ENCODE assay signal across 8 cellular contexts in genomic region chr2:37669500-37669899, GRCh38. TPM values are rescaled to one million over a fixed set of nuclear protein-coding genes. Genes with fewer than 3 reads are reported as not detected.
DNase-seq lines count a peak whose midpoint lies in the region; ATAC-seq and TF ChIP-seq lines count a peak whose summit lies in the region.

No MANE protein-coding gene starts in this region.

- H3K4me1 ChIP-seq in IMR-90 (ENCODE audit: control insufficient read depth, insufficient read depth, low read length), result peaks cover 19% of the 10 kb centered on the region
- H3K4me1 ChIP-seq in breast epithelium, result no peaks in the 10 kb centered on the region

- H2AK5ac ChIP-seq in IMR-90 (ENCODE audit: low read depth, low read length), result 0 out of 2 replicates have a peak overlapping the region, but pooled peaks have one; percentile 5

- TF ChIP-seq POLR2A in IMR-90 (IDR thresholded peaks at IDR 0.05; ENCODE audit: low read depth, low read length) (no peak), breast epithelium (IDR thresholded peaks at IDR 0.05) (no peak)

- H3K9me3 Mint-ChIP-seq in naive B cell, result no peaks in the 10 kb centered on the region

- peaks cover 67% of the 10 kb centered on the region for H4K20me1 ChIP-seq in IMR-90 (ENCODE audit: insufficient read depth, low read length)

- no peaks in the 10 kb centered on the region for H3K9me3 ChIP-seq in IMR-90 (ENCODE audit: control insufficient read depth, insufficient read depth, low read length)
- H3K9me3 ChIP-seq in breast epithelium, result no peaks in the 10 kb centered on the region

- in situ Hi-C loops in IMR-90 (cut with MboI; ENCODE audit: low sequenced_read_pairs), result no loop called here

- peak overlapping the region; percentile 96 for H3K4me2 ChIP-seq in IMR-90 (ENCODE audit: low read depth, low read length)

- no peaks in the 10 kb centered on the region for H3K27me3 Mint-ChIP-seq in naive B cell

- peaks cover 28% of the 10 kb centered on the region for H3K36me3 ChIP-seq in IMR-90 (ENCODE audit: control insufficient read depth, insufficient read depth, low read length)
- no peaks in the 10 kb centered on the region for H3K36me3 ChIP-seq in breast epithelium

- H2BK5ac ChIP-seq in IMR-90 (ENCODE audit: low read depth, low read length, poor library complexity, severe bottlenecking), result peak overlapping the region; percentile 88

- dilution Hi-C loops in IMR-90 (cut with HindIII; ENCODE audit: low sequenced_read_pairs, unreplicated experiment), result no loop called here

- H3K36me3 Mint-ChIP-seq in naive B cell, result no peaks in the 10 kb centered on the region

- H3K23ac ChIP-seq in IMR-90 (ENCODE audit: low read depth, low read length), result peak overlapping the region; percentile 3; the same call in 1 of the 2 replicates

- no peak for ATAC-seq in IMR-90 (ENCODE audit: low read depth)
- ATAC-seq in naive B cell (ENCODE audit: low read depth in 2 of 2), result no peak
- ATAC-seq in HG03175 (IDR thresholded peaks at IDR 0.05; ENCODE audit: unreplicated experiment), result no peak
- ATAC-seq in HG03571 (IDR thresholded peaks at IDR 0.05; ENCODE audit: unreplicated experiment), result no peak
- no peak for ATAC-seq in HG02678 (IDR thresholded peaks at IDR 0.05; ENCODE audit: unreplicated experiment)

- H3K27ac ChIP-seq in IMR-90 (ENCODE audit: insufficient read depth, low read length) (peak overlapping the region; percentile 55; the same call in 1 of the 2 replicates), breast epithelium (peak overlapping the region in 1 of 2 donors; percentile 93)

- no CpG with 5 or more reads among the region's 2 CpGs for WGBS in IMR-90 (ENCODE audit: extremely low coverage in 2 of 2, insufficient read length in 1 of 2), 2 experiments

- peak overlapping the region in 7 of 8 donors; percentile 84 to 97 (median 92) for H3K4me3 Mint-ChIP-seq in naive B cell

- H3K9ac ChIP-seq in IMR-90 (ENCODE audit: low read depth, low read length), result peak overlapping the region; percentile 99

- no peaks in the 10 kb centered on the region for H3K27me3 ChIP-seq in IMR-90 (ENCODE audit: control insufficient read depth, insufficient read depth, low read length)
- H3K27me3 ChIP-seq in breast epithelium, result no peaks in the 10 kb centered on the region

- peak overlapping the region in 1 of 2 experiments; percentile 50; a peak in 2 of 4 replicates for H4K8ac ChIP-seq in IMR-90 (ENCODE audit: low read depth in 2 of 2, low read length in 2 of 2)

- peak overlapping the region; percentile 5; the same call in 1 of the 2 replicates for H3K4ac ChIP-seq in IMR-90 (ENCODE audit: low read depth, low read length)

- POLR2A ChIA-PET in IMR-90 (lab: Charles Lee; ENCODE audit: unreplicated experiment), result interaction anchor here (0.6 to 2.0 kb wide), 6 partner anchors 44 to 163 kb away, joined by 3 to 6 read pairs (median 4); no protein-coding TSS in a partner anchor

- H3K4me1 Mint-ChIP-seq in naive B cell, result peaks cover 23 to 61% (median 53%) of the 10 kb centered on the region in 3 donors

- H2BK20ac ChIP-seq in IMR-90 (ENCODE audit: low read depth, low read length), result no peak overlapping the region

- peak overlapping the region; percentile 5; the same call in 1 of the 2 replicates for H2BK120ac ChIP-seq in IMR-90 (ENCODE audit: low read depth, low read length)

- peak overlapping the region in 1 of 6 donors; percentile 7 for H3K27ac Mint-ChIP-seq in naive B cell

- peak overlapping the region; percentile 67; the same call in 1 of the 2 replicates for H3K18ac ChIP-seq in IMR-90 (ENCODE audit: low read depth, low read length)

- CTCF ChIA-PET in IMR-90 (lab: Yijun Ruan, JAX), result interaction anchor here (1.1 kb wide), 1 partner anchor 107 kb away, joined by 4 read pairs; no protein-coding TSS in a partner anchor

- no peak for TF ChIP-seq RAD21 in IMR-90 (IDR thresholded peaks at IDR 0.05; ENCODE audit: low read length)

- no TSS peak for BruUV-seq in IMR-90 (replicated peaks; lab: Mats Ljungman, UMichigan)

- H2AK9ac ChIP-seq in IMR-90 (replicated peaks; ENCODE audit: low read depth, low read length, poor library complexity), result no peak overlapping the region

- no peak for DNase-seq in AG09309 (ENCODE audit: low read depth)
- DNase-seq in IMR-90, result no peak
- no peak for DNase-seq in breast epithelium (ENCODE audit: low spot score in 2 of 2)
- no peak for DNase-seq in naive B cell
- no peak for DNase-seq in SW480 (ENCODE audit: low spot score)

- no peak for TF ChIP-seq CTCF in AG09309 (IDR thresholded peaks at IDR 0.05; ENCODE audit: control insufficient read depth, insufficient read depth, low read depth, low read length, missing control alignments)
- TF ChIP-seq CTCF in IMR-90 (conservative IDR thresholded peaks at IDR 0.05; ENCODE audit: low read depth, low read length), result no peak
- TF ChIP-seq CTCF in breast epithelium (IDR thresholded peaks at IDR 0.05), result no peak

- intact Hi-C loops in IMR-90 (cut with micrococcal nuclease) (loop anchor here (1.0 kb wide), 1 partner anchor 255 kb away; no protein-coding TSS in a partner anchor), breast epithelium (cut with DNase I; ENCODE audit: low total_unique reads) (no loop called here)

- H3K14ac ChIP-seq in IMR-90 (replicated peaks; ENCODE audit: low read depth, low read length), result peak overlapping the region; percentile 73

- H2AFZ ChIP-seq in IMR-90 (replicated peaks; ENCODE audit: low read length, poor library complexity), result no peak overlapping the region

- peak overlapping the region; percentile 54; the same call in 1 of the 2 replicates for H3K56ac ChIP-seq in IMR-90 (ENCODE audit: extremely low read depth, insufficient read depth, low read length)

- peak overlapping the region; percentile 33; the same call in 1 of the 2 replicates for H4K5ac ChIP-seq in IMR-90 (ENCODE audit: low read depth, low read length)

- H3K9me1 ChIP-seq in IMR-90 (ENCODE audit: insufficient read depth, low read length), result peaks cover 21% of the 10 kb centered on the region

- H3K4me3 ChIP-seq in AG09309 (ENCODE audit: control insufficient read depth, low read depth, low read length) (peak overlapping the region; percentile 82), IMR-90 (ENCODE audit: insufficient read depth, low read depth, low read length) (peak overlapping the region; percentile 99), breast epithelium (peak overlapping the region; percentile 82 to 88 (median 84))

- no peak overlapping the region for H2BK15ac ChIP-seq in IMR-90 (ENCODE audit: low read depth, low read length)

- H4K91ac ChIP-seq in IMR-90 (ENCODE audit: insufficient read depth, low read depth, low read length), result no peak overlapping the region

- H3K79me1 ChIP-seq in IMR-90 (ENCODE audit: low read depth in 1 of 2, low read length in 2 of 2), result peaks cover 0 to 31% of the 10 kb centered on the region in 2 experiments; a peak in 2 of 4 replicates

TF ChIP-seq in IMR-90, 13 proteins besides CTCF, POLR2A, EP300 and RAD21:
- no peak for TF ChIP-seq MAZ (IDR thresholded peaks at IDR 0.05; ENCODE audit: borderline replicate concordance, low read depth, low read length)
- no peak for TF ChIP-seq FOS (IDR thresholded peaks at IDR 0.05; ENCODE audit: low read depth, low read length)
- no peak for TF ChIP-seq CEBPB (IDR thresholded peaks at IDR 0.05; ENCODE audit: low read depth, low read length)
- no peak for TF ChIP-seq CHD1 (IDR thresholded peaks at IDR 0.05; ENCODE audit: low read depth, low read length)
- TF ChIP-seq ELK1 (IDR thresholded peaks at IDR 0.05; ENCODE audit: borderline replicate concordance, low read depth, low read length), result no peak
- no peak for TF ChIP-seq BHLHE40 (IDR thresholded peaks at IDR 0.05; ENCODE audit: low read depth, low read length)
- no peak for TF ChIP-seq RCOR1 (IDR thresholded peaks at IDR 0.05; ENCODE audit: insufficient replicate concordance, low read length)
- no peak; the same call in 1 of the 2 replicates for TF ChIP-seq SMC3 (IDR thresholded peaks at IDR 0.05; ENCODE audit: low read depth, low read length)
- no peak for TF ChIP-seq NFE2L2 (IDR thresholded peaks at IDR 0.05; ENCODE audit: low read depth, low read length)
- no peak for TF ChIP-seq MXI1 (IDR thresholded peaks at IDR 0.05; ENCODE audit: borderline replicate concordance, low read depth, low read length)

RNA-seq across cellular contexts. Expression of gene CDC42EP3, which starts 1.9 kb away (rescaled TPM):
- total RNA-seq in IMR-90 (2012; rRNA removed) (152 and 167 TPM in 2 replicates), breast epithelium (10 to 100 TPM; 19.5 to 35.7 (median 35.7) TPM)
- polyA plus RNA-seq in IMR-90 (2012; rRNA removed) (177 and 193 TPM in 2 replicates), naive B cell (ENCODE audit: low read depth in 6 of 6) (10 to 100 TPM in 4 of 6 donors, 1 to 10 TPM in 2; 4.5 to 24.5 (median 12.1) TPM)
- polyA plus RNA-seq in IMR-90 (2012; cell fraction: cytosol; rRNA removed), result 71.7 and 119 TPM in 2 replicates
- polyA plus RNA-seq in IMR-90 (2012; cell fraction: nucleus; rRNA removed; ENCODE audit: low replicate concordance), result 63.1 and 123 TPM in 2 replicates
